In the genomic region with DNA sequence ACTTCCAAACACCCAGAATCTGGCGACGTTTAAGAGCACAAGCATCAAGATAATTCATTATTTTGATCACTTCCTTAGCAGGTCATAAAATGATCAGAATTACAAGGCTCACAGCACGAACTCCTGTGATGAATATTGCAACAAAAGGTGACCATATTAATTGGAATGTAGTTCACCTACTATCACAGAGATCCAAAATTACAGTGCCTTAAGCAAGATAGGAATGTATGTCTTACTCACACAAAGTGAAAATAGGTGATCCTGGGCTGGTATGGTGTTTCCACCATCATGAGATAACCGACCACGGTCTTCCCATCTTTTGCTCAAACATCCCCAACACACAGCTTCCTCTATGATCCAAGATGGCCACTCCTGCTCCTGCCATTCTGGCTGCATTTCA, we compare ENCODE assay signal across 26 cellular contexts.
"Had no signal": no experiment of that assay in that cellular context is flagged by ENCODE, and none has a peak within 500 bp of the region (broad histone marks: within the 10 kb centered on the region; RNA-seq: fewer than 3 reads in every experiment).

No MANE protein-coding gene starts in this region.

- ATAC-seq: activated CD4-positive, alpha-beta T cell treated with anti-CD3 and anti-CD28 coated beads for 36 hours; activated CD8-positive, alpha-beta T cell treated with anti-CD3 and anti-CD28 coated beads, Interleukin-2, amount 10 ng/mL, durations not matched to agents 7 days and 5 days; activated naive CD4-positive, alpha-beta T cell treated with anti-CD3 and anti-CD28 coated beads, Interleukin-2, amount 50 U/mL, for 72 hours; activated T-cell treated with anti-CD3 and anti-CD28 coated beads, Interleukin-2, amount 50 U/mL, for 72 hours; effector memory CD8-positive, alpha-beta T cell; left cardiac atrium; left ventricle myocardium superior; sciatic nerve; stimulated activated naive CD8-positive, alpha-beta T cell treated with anti-CD3 and anti-CD28 coated beads, Interleukin-15, amount 100 ng/mL, for 72 hours had no signal

- H3K27ac ChIP-seq: cardiac muscle cell, coronary artery, esophagus muscularis mucosa, ovary, skin epidermis, thyroid gland had no signal

- H3K9me3 Mint-ChIP-seq: activated naive CD4-positive, alpha-beta T cell treated with anti-CD3 and anti-CD28 coated beads, Interleukin-2, amount 50 U/mL, for 72 hours; activated T-cell treated with anti-CD3 and anti-CD28 coated beads, Interleukin-2, amount 50 U/mL, for 72 hours; effector memory CD8-positive, alpha-beta T cell; stimulated activated naive CD8-positive, alpha-beta T cell treated with anti-CD3 and anti-CD28 coated beads, Interleukin-15, amount 100 ng/mL, for 72 hours had no signal

- H3K27me3 Mint-ChIP-seq: activated CD4-positive, alpha-beta T cell treated with anti-CD3 and anti-CD28 coated beads for 36 hours; effector memory CD8-positive, alpha-beta T cell; progenitor cell of endocrine pancreas; stimulated activated naive CD8-positive, alpha-beta T cell treated with anti-CD3 and anti-CD28 coated beads, Interleukin-15, amount 100 ng/mL, for 72 hours had no signal

- H3K27ac Mint-ChIP-seq: activated CD4-positive, alpha-beta T cell treated with anti-CD3 and anti-CD28 coated beads for 36 hours; activated CD8-positive, alpha-beta T cell treated with anti-CD3 and anti-CD28 coated beads, Interleukin-2, amount 10 ng/mL, durations not matched to agents 7 days and 5 days; activated naive CD4-positive, alpha-beta T cell treated with anti-CD3 and anti-CD28 coated beads, Interleukin-2, amount 50 U/mL, for 72 hours; activated T-cell treated with anti-CD3 and anti-CD28 coated beads, Interleukin-2, amount 50 U/mL, for 72 hours; effector memory CD8-positive, alpha-beta T cell; nephron progenitor cell; progenitor cell of endocrine pancreas; stimulated activated naive CD8-positive, alpha-beta T cell treated with anti-CD3 and anti-CD28 coated beads, Interleukin-15, amount 100 ng/mL, for 72 hours had no signal

- H3K4me3 ChIP-seq: cardiac muscle cell, coronary artery, esophagus muscularis mucosa, ovary, skin epidermis, thyroid gland had no signal

- DNase-seq: activated CD4-positive, alpha-beta T cell treated with anti-CD3 and anti-CD28 coated beads for 36 hours; activated CD4-positive, CD25-positive, alpha-beta regulatory T cell; activated CD8-positive, alpha-beta T cell treated with anti-CD3 and anti-CD28 coated beads, Interleukin-2, amount 10 ng/mL, durations not matched to agents 7 days and 5 days; activated naive CD4-positive, alpha-beta T cell; activated T-cell treated with anti-CD3 and anti-CD28 coated beads for 4 hours; activated T-cell treated with anti-CD3 and anti-CD28 coated beads, Interleukin-2, amount 50 U/mL, for 72 hours; effector memory CD8-positive, alpha-beta T cell; foreskin melanocyte; glutamatergic neuron; left cardiac atrium; left ventricle myocardium superior; nephron progenitor cell; ovary; retina; stimulated activated CD4-positive, alpha-beta T cell treated with anti-CD3 and anti-CD28 coated beads, Interleukin-12 subunit alpha, Interleukin-12 subunit beta, amount 100 ng/mL, for 4 hours; stimulated activated CD4-positive, alpha-beta T cell treated with anti-CD3 and anti-CD28 coated beads, Interleukin-4, amount 100 ng/mL, for 1 hour; stimulated activated naive CD8-positive, alpha-beta T cell treated with anti-CD3 and anti-CD28 coated beads, Interleukin-15, amount 100 ng/mL, for 72 hours; substantia nigra; thyroid gland had no signal

- H3K4me1 Mint-ChIP-seq: activated CD4-positive, alpha-beta T cell treated with anti-CD3 and anti-CD28 coated beads for 36 hours; nephron progenitor cell; stimulated activated naive CD8-positive, alpha-beta T cell treated with anti-CD3 and anti-CD28 coated beads, Interleukin-15, amount 100 ng/mL, for 72 hours had no signal

- H3K36me3 ChIP-seq: cardiac muscle cell, esophagus muscularis mucosa, ovary, thyroid gland had no signal

- H3K4me3 Mint-ChIP-seq: activated CD4-positive, alpha-beta T cell treated with anti-CD3 and anti-CD28 coated beads for 36 hours; activated CD8-positive, alpha-beta T cell treated with anti-CD3 and anti-CD28 coated beads, Interleukin-2, amount 10 ng/mL, durations not matched to agents 7 days and 5 days; activated T-cell treated with anti-CD3 and anti-CD28 coated beads, Interleukin-2, amount 50 U/mL, for 72 hours; effector memory CD8-positive, alpha-beta T cell; nephron progenitor cell; stimulated activated naive CD8-positive, alpha-beta T cell treated with anti-CD3 and anti-CD28 coated beads, Interleukin-15, amount 100 ng/mL, for 72 hours had no signal

- H3K27me3 ChIP-seq: cardiac muscle cell, esophagus muscularis mucosa, ovary, thyroid gland had no signal

- H3K4me1 ChIP-seq: esophagus muscularis mucosa, thyroid gland had no signal

- H3K9me3 ChIP-seq: esophagus muscularis mucosa, ovary, thyroid gland had no signal
